8 cellular contexts compared by ENCODE assay signal in genomic region chr9:72292184-72292787, GRCh38.
A peak's percentile ranks its signal among the peaks of the same experiment; 100 is the strongest.
DNase-seq lines count a peak whose midpoint lies in the region; ATAC-seq, FAIRE-seq and TF ChIP-seq lines count a peak whose summit lies in the region.

No MANE protein-coding gene starts in this region.

- H3K4me1 ChIP-seq in left lung, result peaks cover 6 to 35% of the 10 kb centered on the region in 2 donors

- no peak overlapping the region for H3K4me3 ChIP-seq in bronchial epithelial cell (ENCODE audit: low read depth, low read length)
- H3K4me3 ChIP-seq in left lung, result no peak overlapping the region

- peak; percentile 22 for TF ChIP-seq CTCF in bronchial epithelial cell (IDR thresholded peaks at IDR 0.05; ENCODE audit: insufficient read depth, low read length, severe bottlenecking)
- TF ChIP-seq CTCF in left lung (IDR thresholded peaks at IDR 0.05), result peak; percentile 57 to 58

- no peak for FAIRE-seq in bronchial epithelial cell (lab: Jason Lieb, UNC)

- no peaks in the 10 kb centered on the region for H3K9me3 ChIP-seq in left lung

- H3K36me3 ChIP-seq in bronchial epithelial cell (ENCODE audit: control insufficient read depth, insufficient read depth, low read length) (no peaks in the 10 kb centered on the region), left lung (no peaks in the 10 kb centered on the region)

- H3K27ac ChIP-seq in left lung, result peak overlapping the region; percentile 57 to 81

- H3K27me3 ChIP-seq in bronchial epithelial cell (ENCODE audit: control insufficient read depth, insufficient read depth, low read length), result no peaks in the 10 kb centered on the region
- H3K27me3 ChIP-seq in left lung, result no peaks in the 10 kb centered on the region

- DNase-seq in SKM-1 (lab: John Stamatoyannopoulos, UW; ENCODE audit: unreplicated experiment) (peak; percentile 1), SKM-1 treated with dmso at 0.1 percent for 144 hours (lab: John Stamatoyannopoulos, UW; ENCODE audit: unreplicated experiment) (no peak), NCI-H1092 (lab: John Stamatoyannopoulos, UW) (peak; percentile 1), bronchial epithelial cell (ENCODE audit: low read depth) (peak; percentile 79), left lung (no peak), NCI-H128 (lab: John Stamatoyannopoulos, UW; ENCODE audit: unreplicated experiment) (no peak), HPDE6-E6E7 (ENCODE audit: extremely low spot score) (no peak)

- ATAC-seq in left lung (peak; percentile 68), GM21526 (IDR thresholded peaks at IDR 0.05; ENCODE audit: low FRiP score, unreplicated experiment) (no peak)

- intact Hi-C loops in left lung (cut with DNase I), result loop anchor here in 1 of 2 donors (5.0 to 10.0 kb wide), 2 partner anchors 305 to 463 kb away; no protein-coding TSS in a partner anchor

Comparison
In these comparisons a context has a peak if more than half of its experiments do, and no peak if none do; other contexts are left out.
1. DNase-seq: peak in SKM-1 (single experiment), NCI-H1092 (single experiment) and bronchial epithelial cell (single experiment); none in SKM-1 treated with dmso at 0.1 percent for 144 hours (single experiment), left lung (0 of 2), NCI-H128 (single experiment) and HPDE6-E6E7 (single experiment).